In genomic region chr10:45420453-45421192, GRCh38 we compare ENCODE assay signal across 1 cellular context.
TF ChIP-seq lines count a peak whose summit lies in the region.

No MANE protein-coding gene starts in this region.

TF ChIP-seq in GM23338, 12 proteins besides CTCF, POLR2A, EP300 and RAD21 (continued from another document):
- TF ChIP-seq ZNF462 (CRISPR knock-in tag; IDR thresholded peaks at IDR 0.05) (no peak), ZNF331 (CRISPR knock-in tag; IDR thresholded peaks at IDR 0.05; ENCODE audit: low read depth) (no peak), JUNB (IDR thresholded peaks at IDR 0.05; ENCODE audit: unreplicated experiment) (no peak), EZH2 (IDR thresholded peaks at IDR 0.05; ENCODE audit: low read depth, unreplicated experiment) (no peak), REST (IDR thresholded peaks at IDR 0.05; ENCODE audit: unreplicated experiment) (no peak), STAT1 (IDR thresholded peaks at IDR 0.05; ENCODE audit: unreplicated experiment) (no peak), CREB1 (CRISPR knock-in tag; IDR thresholded peaks at IDR 0.05; ENCODE audit: low read depth) (no peak), EZH2phosphoT487 (IDR thresholded peaks at IDR 0.05; ENCODE audit: unreplicated experiment) (no peak)
